Comparison of ENCODE assay signal across 26 cellular contexts in the genomic region with DNA sequence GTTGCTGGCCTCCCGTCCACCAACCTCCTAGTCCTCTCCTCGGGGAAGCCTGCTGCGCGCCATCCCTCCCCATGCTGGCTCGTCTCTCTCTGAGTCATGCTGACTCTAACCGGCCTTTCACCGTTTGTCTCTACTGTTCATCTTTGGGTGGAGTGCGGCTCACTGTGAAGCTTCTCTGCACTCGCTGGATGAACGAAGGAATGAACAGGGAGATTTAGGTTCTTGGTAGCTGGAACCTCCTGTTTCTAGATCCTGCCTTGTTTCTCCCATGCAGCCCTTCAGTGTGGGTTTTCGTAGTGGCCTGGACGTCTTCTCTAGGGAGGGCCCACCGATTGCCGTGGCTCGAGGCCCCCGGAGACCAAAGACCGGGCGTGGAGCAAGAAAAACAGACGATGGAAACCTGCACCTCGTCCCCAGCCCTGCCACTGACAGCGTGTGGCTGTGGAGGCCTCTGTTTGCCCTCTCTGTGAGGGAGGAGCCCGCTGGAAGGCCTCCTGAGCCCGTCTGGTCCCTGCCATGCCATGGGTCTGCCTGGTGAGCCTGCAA.
"Had no signal": no experiment of that assay in that cellular context is flagged by ENCODE, and none has a peak within 500 bp of the region (broad histone marks: within the 10 kb centered on the region; RNA-seq: fewer than 3 reads in every experiment).

No MANE protein-coding gene starts in this region.

- H3K27ac Mint-ChIP-seq: activated CD4-positive, alpha-beta memory T cell treated with anti-CD3 and anti-CD28 coated beads for 36 hours; activated CD4-positive, alpha-beta T cell treated with anti-CD3 and anti-CD28 coated beads, Interleukin-2, amount 10 ng/mL, durations not matched to agents 24 days and 14 days; activated T-helper 1 cell treated with anti-CD3 and anti-CD28 coated beads, Interleukin-12 subunit alpha, Interleukin-12 subunit beta, Interleukin-2, Interleukin-4 antibody, amounts not matched to agents 30 ng/mL and 10 ng/mL and 1 ng/mL, durations not matched to agents 14 hours and 24 hours and 36 hours; nephron; stimulated activated effector memory CD8-positive, alpha-beta T cell treated with anti-CD3 and anti-CD28 coated beads, Interleukin-12 subunit alpha, Interleukin-12 subunit beta, amount 100 ng/mL, for 72 hours; stimulated activated naive CD8-positive, alpha-beta T cell treated with anti-CD3 and anti-CD28 coated beads, Interleukin-15, Interleukin-2, amounts not matched to agents 100 ng/mL and 50 ng/mL, for 24 hours; T-helper 17 cell had no signal

- H3K27me3 Mint-ChIP-seq: activated CD4-positive, alpha-beta T cell treated with anti-CD3 and anti-CD28 coated beads, Interleukin-2, amount 10 ng/mL, durations not matched to agents 24 days and 14 days; stimulated activated naive CD8-positive, alpha-beta T cell treated with anti-CD3 and anti-CD28 coated beads, Interleukin-15, Interleukin-2, amounts not matched to agents 100 ng/mL and 50 ng/mL, for 24 hours had no signal

- H3K36me3 ChIP-seq: esophagus muscularis mucosa, heart right ventricle, thoracic aorta, upper lobe of left lung had no signal

- H3K4me3 Mint-ChIP-seq: activated CD4-positive, alpha-beta memory T cell treated with anti-CD3 and anti-CD28 coated beads for 36 hours; activated CD4-positive, alpha-beta T cell treated with anti-CD3 and anti-CD28 coated beads, Interleukin-2, amount 10 ng/mL, durations not matched to agents 24 days and 14 days; activated T-helper 1 cell treated with anti-CD3 and anti-CD28 coated beads, Interleukin-12 subunit alpha, Interleukin-12 subunit beta, Interleukin-2, Interleukin-4 antibody, amounts not matched to agents 30 ng/mL and 10 ng/mL and 1 ng/mL, durations not matched to agents 14 hours and 24 hours and 36 hours; nephron; stimulated activated effector memory CD8-positive, alpha-beta T cell treated with anti-CD3 and anti-CD28 coated beads, Interleukin-12 subunit alpha, Interleukin-12 subunit beta, amount 100 ng/mL, for 72 hours; stimulated activated naive CD8-positive, alpha-beta T cell treated with anti-CD3 and anti-CD28 coated beads, Interleukin-15, Interleukin-2, amounts not matched to agents 100 ng/mL and 50 ng/mL, for 24 hours; T-helper 17 cell had no signal

- H3K9me3 ChIP-seq: body of pancreas, thoracic aorta, upper lobe of left lung had no signal

- H3K4me1 Mint-ChIP-seq: activated CD4-positive, alpha-beta T cell treated with anti-CD3 and anti-CD28 coated beads, Interleukin-2, amount 10 ng/mL, durations not matched to agents 24 days and 14 days; nephron; stimulated activated effector memory CD8-positive, alpha-beta T cell treated with anti-CD3 and anti-CD28 coated beads, Interleukin-12 subunit alpha, Interleukin-12 subunit beta, amount 100 ng/mL, for 72 hours; T-helper 17 cell had no signal

- DNase-seq: activated CD4-positive, alpha-beta memory T cell treated with anti-CD3 and anti-CD28 coated beads for 36 hours; activated CD4-positive, alpha-beta T cell treated with anti-CD3 and anti-CD28 coated beads, Interleukin-2, amount 10 ng/mL, durations not matched to agents 24 days and 14 days; activated CD4-positive, CD25-positive, alpha-beta regulatory T cell treated with anti-CD3 and anti-CD28 coated beads, Interleukin-2, amount 50 U/mL, for 72 hours; activated CD8-positive, alpha-beta memory T cell treated with anti-CD3 and anti-CD28 coated beads, Interleukin-2, amount 50 U/mL, for 4 hours; activated gamma-delta T cell treated with Interleukin-2 at 50 U/mL for 16 hours; activated naive CD4-positive, alpha-beta T cell treated with anti-CD3 and anti-CD28 coated beads, Interleukin-2, amount 50 U/mL, for 16 hours; activated T-cell treated with anti-CD3 and anti-CD28 coated beads, Interleukin-2, amount 50 U/mL, for 1 hour; body of pancreas; dermis blood vessel endothelial cell; effector CD4-positive, alpha-beta T cell; foreskin keratinocyte; heart right ventricle; mesendoderm; occipital lobe; right cardiac atrium; stimulated activated CD4-positive, alpha-beta T cell treated with anti-CD3 and anti-CD28 coated beads, Interleukin-12 subunit alpha, Interleukin-12 subunit beta, amount 100 ng/mL, for 4 hours; stimulated activated CD4-positive, alpha-beta T cell treated with anti-CD3 and anti-CD28 coated beads, Interleukin-4, amount 100 ng/mL, for 1 hour; T-helper 17 cell; T1000 had no signal

- H3K27ac ChIP-seq: body of pancreas, esophagus muscularis mucosa, foreskin keratinocyte, heart right ventricle, thoracic aorta, upper lobe of left lung had no signal

- ATAC-seq: body of pancreas; foreskin keratinocyte; heart right ventricle; right cardiac atrium; stimulated activated effector memory CD8-positive, alpha-beta T cell treated with anti-CD3 and anti-CD28 coated beads, Interleukin-12 subunit alpha, Interleukin-12 subunit beta, amount 100 ng/mL, for 72 hours; T-helper 17 cell had no signal

- H3K27me3 ChIP-seq: body of pancreas, foreskin keratinocyte, upper lobe of left lung had no signal

- H3K9me3 Mint-ChIP-seq: activated CD4-positive, alpha-beta memory T cell treated with anti-CD3 and anti-CD28 coated beads for 36 hours; activated CD4-positive, alpha-beta T cell treated with anti-CD3 and anti-CD28 coated beads, Interleukin-2, amount 10 ng/mL, durations not matched to agents 24 days and 14 days; activated T-helper 1 cell treated with anti-CD3 and anti-CD28 coated beads, Interleukin-12 subunit alpha, Interleukin-12 subunit beta, Interleukin-2, Interleukin-4 antibody, amounts not matched to agents 30 ng/mL and 10 ng/mL and 1 ng/mL, durations not matched to agents 14 hours and 24 hours and 36 hours; nephron; stimulated activated effector memory CD8-positive, alpha-beta T cell treated with anti-CD3 and anti-CD28 coated beads, Interleukin-12 subunit alpha, Interleukin-12 subunit beta, amount 100 ng/mL, for 72 hours; stimulated activated naive CD8-positive, alpha-beta T cell treated with anti-CD3 and anti-CD28 coated beads, Interleukin-15, Interleukin-2, amounts not matched to agents 100 ng/mL and 50 ng/mL, for 24 hours had no signal

- H3K36me3 Mint-ChIP-seq: activated CD4-positive, alpha-beta memory T cell treated with anti-CD3 and anti-CD28 coated beads for 36 hours; stimulated activated effector memory CD8-positive, alpha-beta T cell treated with anti-CD3 and anti-CD28 coated beads, Interleukin-12 subunit alpha, Interleukin-12 subunit beta, amount 100 ng/mL, for 72 hours had no signal

- H3K4me1 ChIP-seq: body of pancreas, esophagus muscularis mucosa, foreskin keratinocyte, heart right ventricle, upper lobe of left lung had no signal

- H3K4me3 ChIP-seq: body of pancreas, esophagus muscularis mucosa, heart right ventricle, thoracic aorta, upper lobe of left lung had no signal
